In genomic region chr3:196016485-196016884, GRCh38 we compare ENCODE assay signal across 15 cellular contexts.
DNase-seq lines count a peak whose midpoint lies in the region; ATAC-seq and TF ChIP-seq lines count a peak whose summit lies in the region.
"Had no signal": no experiment of that assay in that cellular context is flagged by ENCODE, and none has a peak within 500 bp of the region (broad histone marks: within the 10 kb centered on the region; RNA-seq: fewer than 3 reads in every experiment).

No MANE protein-coding gene starts in this region.

- in situ Hi-C loops in GM13977 (cut with MboI; ENCODE audit: low pct_unique_long_range_greater_than_20kb, low sequenced_read_pairs, unreplicated experiment), result no loop called here

- CTCF ChIA-PET in AG04450 (lab: Charles Lee) (interaction anchor here (0.6 kb wide), 1 partner anchor 316 kb away, joined by 3 read pairs; no protein-coding TSS in a partner anchor), HEK293 (lab: Yijun Ruan, JAX) (no interaction called here)

- no peak for ATAC-seq in HG02852 (IDR thresholded peaks at IDR 0.05; ENCODE audit: unreplicated experiment)

- H3K9me3 Mint-ChIP-seq in activated T-helper 2 cell treated with anti-CD3 and anti-CD28 coated beads, Interferon-gamma antibody, Interleukin-2, Interleukin-4, amounts not matched to agents 10 μg/mL and 5 μg/mL and 100 μg/mL, durations not matched to agents 14 hours and 24 hours and 36 hours, result no peaks in the 10 kb centered on the region

- H3K4me1 ChIP-seq in HEK293 (ENCODE audit: control insufficient read depth, insufficient read depth, low read length), result no peaks in the 10 kb centered on the region
- H3K4me1 ChIP-seq: parathyroid adenoma, testis had no signal

- no peaks in the 10 kb centered on the region; the same call in 1 of the 2 replicates for H3K9me3 ChIP-seq in AG04450 (ENCODE audit: control insufficient read depth, insufficient read depth, low read length)
- no peaks in the 10 kb centered on the region for H3K9me3 ChIP-seq in HEK293 (ENCODE audit: control insufficient read depth, insufficient read depth, low read depth, low read length)
- H3K9me3 ChIP-seq: testis had no signal

- H3K27ac ChIP-seq in AG04450 (ENCODE audit: low read depth, low read length) (no peak overlapping the region), HEK293 (ENCODE audit: extremely low read depth, low read depth, low read length) (no peak overlapping the region)
- H3K27ac ChIP-seq: cardiac muscle cell, parathyroid adenoma, testis had no signal

- no peak overlapping the region for H3K4me3 Mint-ChIP-seq in activated T-helper 2 cell treated with anti-CD3 and anti-CD28 coated beads, Interferon-gamma antibody, Interleukin-2, Interleukin-4, amounts not matched to agents 10 μg/mL and 5 μg/mL and 100 μg/mL, durations not matched to agents 14 hours and 24 hours and 36 hours (ENCODE audit: low read depth)

- no peaks in the 10 kb centered on the region for H3K36me3 Mint-ChIP-seq in activated T-helper 2 cell treated with anti-CD3 and anti-CD28 coated beads, Interferon-gamma antibody, Interleukin-2, Interleukin-4, amounts not matched to agents 10 μg/mL and 5 μg/mL and 100 μg/mL, durations not matched to agents 14 hours and 24 hours and 36 hours (ENCODE audit: low read depth)

- H3K36me3 ChIP-seq in HEK293 (ENCODE audit: control insufficient read depth in 2 of 2, insufficient read depth in 1 of 2, low read length in 2 of 2), result no peaks in the 10 kb centered on the region
- H3K36me3 ChIP-seq: cardiac muscle cell had no signal

- no peak for TF ChIP-seq CTCF in AG04450 (IDR thresholded peaks at IDR 0.05; ENCODE audit: low read depth, low read length)
- no peak for TF ChIP-seq CTCF in HEK293 (tag by site-specific recombination; IDR thresholded peaks at IDR 0.05)
- TF ChIP-seq CTCF in GM13977 (IDR thresholded peaks at IDR 0.05; ENCODE audit: extremely low read depth, insufficient read depth, missing control alignments), result no peak

- intact Hi-C loops in activated T-helper 2 cell treated with anti-CD3 and anti-CD28 coated beads, Interferon-gamma antibody, Interleukin-2, Interleukin-4, amounts not matched to agents 10 μg/mL and 5 μg/mL and 100 μg/mL, durations not matched to agents 14 hours and 24 hours and 36 hours (cut with micrococcal nuclease), result no loop called here

- H3K4me3 ChIP-seq in AG04450 (ENCODE audit: low read depth, low read length) (no peak overlapping the region), HEK293 (ENCODE audit: low read depth, low read length) (no peak overlapping the region)
- H3K4me3 ChIP-seq: cardiac muscle cell, lung, testis had no signal

- peak overlapping the region; percentile 21 for H3K27ac Mint-ChIP-seq in activated T-helper 2 cell treated with anti-CD3 and anti-CD28 coated beads, Interferon-gamma antibody, Interleukin-2, Interleukin-4, amounts not matched to agents 10 μg/mL and 5 μg/mL and 100 μg/mL, durations not matched to agents 14 hours and 24 hours and 36 hours

- peaks cover 5% of the 10 kb centered on the region for H3K27me3 Mint-ChIP-seq in activated T-helper 2 cell treated with anti-CD3 and anti-CD28 coated beads, Interferon-gamma antibody, Interleukin-2, Interleukin-4, amounts not matched to agents 10 μg/mL and 5 μg/mL and 100 μg/mL, durations not matched to agents 14 hours and 24 hours and 36 hours (ENCODE audit: low read depth)

- DNase-seq in AG04450 (ENCODE audit: low read depth, low spot score) (peak; percentile 41), hepatic stellate cell (ENCODE audit: low spot score) (peak; percentile 56), NCI-H446 (lab: John Stamatoyannopoulos, UW) (no peak), NCI-H1694 treated with DMSO at 0.1 percent for 48 hours (lab: John Stamatoyannopoulos, UW) (no peak), GM13977 (ENCODE audit: low spot score) (no peak)
- no peak for DNase-seq in activated T-helper 2 cell treated with anti-CD3 and anti-CD28 coated beads, Interferon-gamma antibody, Interleukin-2, Interleukin-4, amounts not matched to agents 10 μg/mL and 5 μg/mL and 100 μg/mL, durations not matched to agents 14 hours and 24 hours and 36 hours (ENCODE audit: low spot score)
- DNase-seq: C1 segment of cervical spinal cord, KBM-7, RPMI8226, testis had no signal

- H3K27me3 ChIP-seq in AG04450 (ENCODE audit: control insufficient read depth, insufficient read depth, low read length), result peaks cover 10% of the 10 kb centered on the region
- H3K27me3 ChIP-seq: cardiac muscle cell, testis had no signal

- H3K4me1 Mint-ChIP-seq in activated T-helper 2 cell treated with anti-CD3 and anti-CD28 coated beads, Interferon-gamma antibody, Interleukin-2, Interleukin-4, amounts not matched to agents 10 μg/mL and 5 μg/mL and 100 μg/mL, durations not matched to agents 14 hours and 24 hours and 36 hours (ENCODE audit: low read depth), result peaks cover 9% of the 10 kb centered on the region

- POLR2A ChIA-PET in AG04450 (lab: Yijun Ruan, JAX) (interaction anchor here (0.7 to 0.8 kb wide), 2 partner anchors 28 to 1222 kb away, joined by 3 read pairs; no protein-coding TSS in a partner anchor), HEK293 (lab: Yijun Ruan, JAX) (no interaction called here)

TF ChIP-seq in HEK293, 187 proteins besides CTCF, POLR2A, EP300 and RAD21 (continues in another document):
- TF ChIP-seq REST (tag by site-specific recombination; IDR thresholded peaks at IDR 0.05), result no peak
- no peak for TF ChIP-seq ZNF341 (tag by site-specific recombination; IDR thresholded peaks at IDR 0.05; ENCODE audit: low read depth)
- TF ChIP-seq BCL11B (tag by site-specific recombination; IDR thresholded peaks at IDR 0.05; ENCODE audit: low read depth), result no peak
- no peak for TF ChIP-seq ZNF580 (tag by site-specific recombination; IDR thresholded peaks at IDR 0.05)
- TF ChIP-seq SALL2 (tag by site-specific recombination; IDR thresholded peaks at IDR 0.05; ENCODE audit: borderline replicate concordance), result no peak
- no peak for TF ChIP-seq MEIS1 (CRISPR knock-in tag; IDR thresholded peaks at IDR 0.05; ENCODE audit: borderline replicate concordance)
- TF ChIP-seq ZNF549 (tag by site-specific recombination; IDR thresholded peaks at IDR 0.05), result no peak
- peak; percentile 75 for TF ChIP-seq INSM2 (tag by site-specific recombination; IDR thresholded peaks at IDR 0.05)
- no peak for TF ChIP-seq ZXDB (tag by site-specific recombination; IDR thresholded peaks at IDR 0.05)
- no peak for TF ChIP-seq IKZF3 (tag by site-specific recombination; IDR thresholded peaks at IDR 0.05)
- TF ChIP-seq ZNF701 (tag by site-specific recombination; IDR thresholded peaks at IDR 0.05), result no peak
- 0 out of 2 replicates have a peak, but pooled peaks have one; percentile 16 for TF ChIP-seq PATZ1 (tag by site-specific recombination; IDR thresholded peaks at IDR 0.05)

Comparison
In these comparisons a context has a peak if more than half of its experiments do, and no peak if none do; other contexts are left out.
1. DNase-seq: peak in AG04450 (single experiment) and hepatic stellate cell (single experiment); none in activated T-helper 2 cell treated with anti-CD3 and anti-CD28 coated beads, Interferon-gamma antibody, Interleukin-2, Interleukin-4, amounts not matched to agents 10 μg/mL and 5 μg/mL and 100 μg/mL, durations not matched to agents 14 hours and 24 hours and 36 hours (single experiment), NCI-H446 (0 of 2), NCI-H1694 treated with DMSO at 0.1 percent for 48 hours (single experiment) and GM13977 (single experiment).